Comparison of ENCODE assay signal across 11 cellular contexts in genomic region chr10:63197304-63198092, GRCh38.
DNase-seq lines count a peak whose midpoint lies in the region; ATAC-seq, FAIRE-seq and TF ChIP-seq lines count a peak whose summit lies in the region.
"Had no signal": no experiment of that assay in that cellular context is flagged by ENCODE, and none has a peak within 500 bp of the region (broad histone marks: within the 10 kb centered on the region; RNA-seq: fewer than 3 reads in every experiment).

No MANE protein-coding gene starts in this region.

- H3K9me3 Mint-ChIP-seq in T-cell: no peaks in the 10 kb centered on the region
- H3K9me3 Mint-ChIP-seq: activated CD4-positive, alpha-beta memory T cell treated with anti-CD3 and anti-CD28 coated beads for 36 hours had no signal

- CTCF ChIA-PET in T-cell (lab: Charles Lee): interaction anchor here in 1 of 2 donors (0.7 to 1.6 kb wide), 2 partner anchors 10 to 523 kb away, joined by 3 read pairs; no protein-coding TSS in a partner anchor

- H3K27ac ChIP-seq in osteoblast (ENCODE audit: low read depth, low read length): peak overlapping the region; percentile 36

- peaks cover 23% of the 10 kb centered on the region for H3K79me2 ChIP-seq in osteoblast (ENCODE audit: insufficient read depth, low read length)

- peak; percentile 66 for FAIRE-seq in G401.6 (lab: Jason Lieb, UNC)

- peaks cover 37% of the 10 kb centered on the region for H3K36me3 ChIP-seq in osteoblast (ENCODE audit: insufficient read depth, low read length)

- ATAC-seq in T-cell (replicated peaks in 1 of 4) (no peak), GM21723 (IDR thresholded peaks at IDR 0.05; ENCODE audit: unreplicated experiment) (no peak), GM21423 (IDR thresholded peaks at IDR 0.05; ENCODE audit: unreplicated experiment) (no peak), HG03439 (IDR thresholded peaks at IDR 0.05; ENCODE audit: unreplicated experiment) (no peak)

- no peak for DNase-seq in T-cell
- peak; percentile 91 for DNase-seq in fibroblast of pulmonary artery (ENCODE audit: low read depth)
- peak; percentile 72 for DNase-seq in osteoblast (ENCODE audit: insufficient read length, low spot score, missing footprints)
- DNase-seq: activated CD4-positive, alpha-beta memory T cell treated with anti-CD3 and anti-CD28 coated beads for 36 hours; activated naive CD4-positive, alpha-beta T cell treated with Interleukin-2 at 50 U/mL for 16 hours; DMS53; hippocampal formation had no signal

- H3K4me1 Mint-ChIP-seq in T-cell: peaks cover 0 to 6% (median 5%) of the 10 kb centered on the region in 3 donors

- no peak overlapping the region for H2AFZ ChIP-seq in osteoblast (ENCODE audit: low read length)

- POLR2A ChIA-PET in T-cell (lab: Charles Lee): interaction anchor here (0.6 kb wide), 2 partner anchors 71 to 463 kb away, joined by 3 to 6 read pairs; no protein-coding TSS in a partner anchor

- H3K4me1 ChIP-seq in osteoblast (ENCODE audit: insufficient read depth, low read length): peaks cover 24% of the 10 kb centered on the region

- H3K36me3 Mint-ChIP-seq in T-cell: peaks cover 49% of the 10 kb centered on the region

- peak overlapping the region; percentile 13 to 63 for H3K27ac Mint-ChIP-seq in T-cell
- H3K27ac Mint-ChIP-seq: activated CD4-positive, alpha-beta memory T cell treated with anti-CD3 and anti-CD28 coated beads for 36 hours had no signal

- H3K27me3 ChIP-seq in osteoblast (ENCODE audit: insufficient read depth, low read length): no peaks in the 10 kb centered on the region

- peaks cover 3% of the 10 kb centered on the region for H4K20me1 ChIP-seq in osteoblast (ENCODE audit: insufficient read depth, low read length)

- no peaks in the 10 kb centered on the region for H3K9me3 ChIP-seq in osteoblast (ENCODE audit: low read depth, low read length)

- TF ChIP-seq CTCF in fibroblast of pulmonary artery (IDR thresholded peaks at IDR 0.05; ENCODE audit: low read length, missing control alignments) (no peak), osteoblast (IDR thresholded peaks at IDR 0.05; ENCODE audit: extremely low read depth, low read depth, low read length) (no peak)

- peak overlapping the region; percentile 26 for H3K4me2 ChIP-seq in osteoblast (ENCODE audit: insufficient read depth, low read length)

- no peak overlapping the region for H3K4me3 ChIP-seq in fibroblast of pulmonary artery (replicated peaks; ENCODE audit: low read depth, low read length)
- no peak overlapping the region for H3K4me3 ChIP-seq in osteoblast (ENCODE audit: insufficient read depth, low read length)

- H3K4me3 Mint-ChIP-seq in T-cell: no peak overlapping the region
- H3K4me3 Mint-ChIP-seq: activated CD4-positive, alpha-beta memory T cell treated with anti-CD3 and anti-CD28 coated beads for 36 hours had no signal

- H3K27me3 Mint-ChIP-seq in T-cell: no peaks in the 10 kb centered on the region
- H3K27me3 Mint-ChIP-seq: activated CD4-positive, alpha-beta memory T cell treated with anti-CD3 and anti-CD28 coated beads for 36 hours had no signal

Comparison
In these comparisons a context has a peak if more than half of its experiments do, and no peak if none do; other contexts are left out.
1. DNase-seq: peak in fibroblast of pulmonary artery (single experiment) and osteoblast (single experiment); none in T-cell (0 of 34).